18 cellular contexts compared by ENCODE assay signal in the genomic region with DNA sequence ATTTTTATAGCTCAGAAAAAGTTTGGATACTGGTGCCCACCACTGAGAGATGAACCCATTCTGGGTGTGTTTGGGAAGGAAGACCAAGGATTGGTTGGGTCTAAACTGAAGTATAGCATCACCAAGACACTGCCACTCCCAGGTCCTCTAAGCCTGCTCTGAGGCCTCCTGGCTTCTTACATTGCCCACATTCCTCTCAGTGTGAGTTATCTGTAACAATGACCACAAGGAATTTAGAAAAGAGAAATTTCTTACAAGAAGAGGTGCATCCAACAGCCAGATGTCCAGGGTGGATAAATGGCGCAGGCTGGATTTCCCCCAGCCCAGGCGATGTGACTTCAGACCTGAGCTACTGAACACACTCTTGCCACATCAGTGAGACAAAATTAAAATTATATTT. TPM values are rescaled to one million over a fixed set of nuclear protein-coding genes. Genes with fewer than 3 reads are reported as not detected.
A peak's percentile ranks its signal among the peaks of the same experiment; 100 is the strongest.
DNase-seq lines count a peak whose midpoint lies in the region; ATAC-seq and TF ChIP-seq lines count a peak whose summit lies in the region.
"Had no signal": no experiment of that assay in that cellular context is flagged by ENCODE, and none has a peak within 500 bp of the region (broad histone marks: within the 10 kb centered on the region; RNA-seq: fewer than 3 reads in every experiment).

No MANE protein-coding gene starts in this region.

- no peak for TF ChIP-seq CTCF in fibroblast of pulmonary artery (IDR thresholded peaks at IDR 0.05; ENCODE audit: low read length, missing control alignments)
- TF ChIP-seq CTCF in smooth muscle cell (IDR thresholded peaks at IDR 0.05; ENCODE audit: borderline replicate concordance, insufficient read depth, poor library complexity, severe bottlenecking), result no peak

- H3K4me1 ChIP-seq in smooth muscle cell (ENCODE audit: low read depth), result no peaks in the 10 kb centered on the region

- no peaks in the 10 kb centered on the region for H3K79me2 ChIP-seq in smooth muscle cell (ENCODE audit: low read depth)

- peak; percentile 83 for DNase-seq in HCEC 1CT
- peak; percentile 76 for DNase-seq in fibroblast of pulmonary artery (ENCODE audit: low read depth)
- DNase-seq in smooth muscle cell (lab: John Stamatoyannopoulos, UW; ENCODE audit: unreplicated experiment), result no peak
- no peak for DNase-seq in NCI-H510A (lab: John Stamatoyannopoulos, UW)
- DNase-seq in globus pallidus (ENCODE audit: low spot score), result no peak
- no peak for DNase-seq in NCI-H2171 (lab: John Stamatoyannopoulos, UW)
- DNase-seq: DMS 273 treated with DMSO at 0.1 percent for 48 hours; H7; left cardiac atrium; NCI-H146; NCI-H748 treated with DMSO at 0.1 percent for 48 hours; stimulated activated CD4-positive, alpha-beta T cell treated with anti-CD3 and anti-CD28 coated beads, Interleukin-12 subunit alpha, Interleukin-12 subunit beta, amount 100 ng/mL, for 4 hours; thyroid gland had no signal

- no peaks in the 10 kb centered on the region for H3K36me3 ChIP-seq in smooth muscle cell (ENCODE audit: low read depth)
- H3K36me3 ChIP-seq: thyroid gland had no signal

- H3K4me3 ChIP-seq in fibroblast of pulmonary artery (replicated peaks; ENCODE audit: low read depth, low read length) (no peak overlapping the region), smooth muscle cell (no peak overlapping the region)
- H3K4me3 ChIP-seq: coronary artery, thyroid gland had no signal

- H3K27ac ChIP-seq in smooth muscle cell (ENCODE audit: low read depth), result peak overlapping the region; percentile 45
- H3K27ac ChIP-seq: coronary artery, thyroid gland, VCaP had no signal

- H3K27me3 ChIP-seq in smooth muscle cell (ENCODE audit: low read depth), result no peaks in the 10 kb centered on the region
- H3K27me3 ChIP-seq: thyroid gland had no signal

- H3K4me2 ChIP-seq in smooth muscle cell, result peak overlapping the region; percentile 2

- H3K9ac ChIP-seq in smooth muscle cell (ENCODE audit: low read depth), result no peak overlapping the region

- no peaks in the 10 kb centered on the region for H3K9me3 ChIP-seq in smooth muscle cell (replicated peaks; ENCODE audit: low read depth)
- H3K9me3 ChIP-seq: thyroid gland had no signal

- 32% methylated on average over 2 of the region's 2 CpGs for WGBS in smooth muscle cell (ENCODE audit: low lambda C conversion rate)

- no peaks in the 10 kb centered on the region for H3F3A ChIP-seq in smooth muscle cell (ENCODE audit: low read depth)

- ATAC-seq in SK-N-SH treated with all-trans-retinoic acid at 6 μM for 48 hours (peak; percentile 92), HG02981 (IDR thresholded peaks at IDR 0.05; ENCODE audit: unreplicated experiment) (no peak)
- ATAC-seq: left cardiac atrium had no signal

- H2AFZ ChIP-seq in smooth muscle cell (ENCODE audit: low read depth), result no peak overlapping the region

- H4K20me1 ChIP-seq in smooth muscle cell (ENCODE audit: low read depth), result no peaks in the 10 kb centered on the region

TF ChIP-seq in SK-N-SH treated with all-trans-retinoic acid at 6 μM for 48 hours, 23 proteins besides CTCF, POLR2A, EP300 and RAD21:
- TF ChIP-seq ISL1 (CRISPR knock-in tag; IDR thresholded peaks at IDR 0.05) (no peak), SNAI2 (CRISPR knock-in tag; IDR thresholded peaks at IDR 0.05) (no peak), BACH2 (CRISPR knock-in tag; IDR thresholded peaks at IDR 0.05; ENCODE audit: borderline replicate concordance) (no peak), CSDC2 (CRISPR knock-in tag; IDR thresholded peaks at IDR 0.05) (no peak), OSR1 (CRISPR knock-in tag; IDR thresholded peaks at IDR 0.05) (no peak), ARNTL (CRISPR knock-in tag; IDR thresholded peaks at IDR 0.05; ENCODE audit: borderline replicate concordance, low read depth) (no peak), GLIS3 (CRISPR knock-in tag; IDR thresholded peaks at IDR 0.05) (no peak), ZNF8 (CRISPR knock-in tag; IDR thresholded peaks at IDR 0.05) (no peak)
- TF ChIP-seq, protein P1, sequence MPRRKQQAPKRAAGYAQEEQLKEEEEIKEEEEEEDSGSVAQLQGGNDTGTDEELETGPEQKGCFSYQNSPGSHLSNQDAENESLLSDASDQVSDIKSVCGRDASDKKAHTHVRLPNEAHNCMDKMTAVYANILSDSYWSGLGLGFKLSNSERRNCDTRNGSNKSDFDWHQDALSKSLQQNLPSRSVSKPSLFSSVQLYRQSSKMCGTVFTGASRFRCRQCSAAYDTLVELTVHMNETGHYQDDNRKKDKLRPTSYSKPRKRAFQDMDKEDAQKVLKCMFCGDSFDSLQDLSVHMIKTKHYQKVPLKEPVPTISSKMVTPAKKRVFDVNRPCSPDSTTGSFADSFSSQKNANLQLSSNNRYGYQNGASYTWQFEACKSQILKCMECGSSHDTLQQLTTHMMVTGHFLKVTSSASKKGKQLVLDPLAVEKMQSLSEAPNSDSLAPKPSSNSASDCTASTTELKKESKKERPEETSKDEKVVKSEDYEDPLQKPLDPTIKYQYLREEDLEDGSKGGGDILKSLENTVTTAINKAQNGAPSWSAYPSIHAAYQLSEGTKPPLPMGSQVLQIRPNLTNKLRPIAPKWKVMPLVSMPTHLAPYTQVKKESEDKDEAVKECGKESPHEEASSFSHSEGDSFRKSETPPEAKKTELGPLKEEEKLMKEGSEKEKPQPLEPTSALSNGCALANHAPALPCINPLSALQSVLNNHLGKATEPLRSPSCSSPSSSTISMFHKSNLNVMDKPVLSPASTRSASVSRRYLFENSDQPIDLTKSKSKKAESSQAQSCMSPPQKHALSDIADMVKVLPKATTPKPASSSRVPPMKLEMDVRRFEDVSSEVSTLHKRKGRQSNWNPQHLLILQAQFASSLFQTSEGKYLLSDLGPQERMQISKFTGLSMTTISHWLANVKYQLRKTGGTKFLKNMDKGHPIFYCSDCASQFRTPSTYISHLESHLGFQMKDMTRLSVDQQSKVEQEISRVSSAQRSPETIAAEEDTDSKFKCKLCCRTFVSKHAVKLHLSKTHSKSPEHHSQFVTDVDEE (CRISPR knock-in tag; IDR thresholded peaks at IDR 0.05), result no peak
- TF ChIP-seq, protein P2, sequence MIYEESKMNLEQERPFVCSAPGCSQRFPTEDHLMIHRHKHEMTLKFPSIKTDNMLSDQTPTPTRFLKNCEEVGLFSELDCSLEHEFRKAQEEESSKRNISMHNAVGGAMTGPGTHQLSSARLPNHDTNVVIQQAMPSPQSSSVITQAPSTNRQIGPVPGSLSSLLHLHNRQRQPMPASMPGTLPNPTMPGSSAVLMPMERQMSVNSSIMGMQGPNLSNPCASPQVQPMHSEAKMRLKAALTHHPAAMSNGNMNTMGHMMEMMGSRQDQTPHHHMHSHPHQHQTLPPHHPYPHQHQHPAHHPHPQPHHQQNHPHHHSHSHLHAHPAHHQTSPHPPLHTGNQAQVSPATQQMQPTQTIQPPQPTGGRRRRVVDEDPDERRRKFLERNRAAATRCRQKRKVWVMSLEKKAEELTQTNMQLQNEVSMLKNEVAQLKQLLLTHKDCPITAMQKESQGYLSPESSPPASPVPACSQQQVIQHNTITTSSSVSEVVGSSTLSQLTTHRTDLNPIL (CRISPR knock-in tag; IDR thresholded peaks at IDR 0.05; ENCODE audit: low read depth), result no peak
- TF ChIP-seq, protein P3, sequence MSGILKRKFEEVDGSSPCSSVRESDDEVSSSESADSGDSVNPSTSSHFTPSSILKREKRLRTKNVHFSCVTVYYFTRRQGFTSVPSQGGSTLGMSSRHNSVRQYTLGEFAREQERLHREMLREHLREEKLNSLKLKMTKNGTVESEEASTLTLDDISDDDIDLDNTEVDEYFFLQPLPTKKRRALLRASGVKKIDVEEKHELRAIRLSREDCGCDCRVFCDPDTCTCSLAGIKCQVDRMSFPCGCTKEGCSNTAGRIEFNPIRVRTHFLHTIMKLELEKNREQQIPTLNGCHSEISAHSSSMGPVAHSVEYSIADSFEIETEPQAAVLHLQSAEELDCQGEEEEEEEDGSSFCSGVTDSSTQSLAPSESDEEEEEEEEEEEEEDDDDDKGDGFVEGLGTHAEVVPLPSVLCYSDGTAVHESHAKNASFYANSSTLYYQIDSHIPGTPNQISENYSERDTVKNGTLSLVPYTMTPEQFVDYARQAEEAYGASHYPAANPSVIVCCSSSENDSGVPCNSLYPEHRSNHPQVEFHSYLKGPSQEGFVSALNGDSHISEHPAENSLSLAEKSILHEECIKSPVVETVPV (CRISPR knock-in tag; IDR thresholded peaks at IDR 0.05), result no peak

RNA-seq across cellular contexts. Expression of a gene that starts 1.6 kb away (rescaled TPM):
- not detected in 2 replicates for total RNA-seq in smooth muscle cell
- not detected in 2 replicates for polyA plus RNA-seq in smooth muscle cell
- total RNA-seq: glomerular endothelial cell, H7, left cardiac atrium, thyroid gland had no signal

Comparison
In these comparisons a context has a peak if more than half of its experiments do, and no peak if none do; other contexts are left out.
1. DNase-seq: peak in HCEC 1CT (single experiment) and fibroblast of pulmonary artery (single experiment); none in smooth muscle cell (single experiment), NCI-H510A (single experiment), globus pallidus (single experiment) and NCI-H2171 (single experiment).